9 cellular contexts compared by ENCODE assay signal in the genomic region with DNA sequence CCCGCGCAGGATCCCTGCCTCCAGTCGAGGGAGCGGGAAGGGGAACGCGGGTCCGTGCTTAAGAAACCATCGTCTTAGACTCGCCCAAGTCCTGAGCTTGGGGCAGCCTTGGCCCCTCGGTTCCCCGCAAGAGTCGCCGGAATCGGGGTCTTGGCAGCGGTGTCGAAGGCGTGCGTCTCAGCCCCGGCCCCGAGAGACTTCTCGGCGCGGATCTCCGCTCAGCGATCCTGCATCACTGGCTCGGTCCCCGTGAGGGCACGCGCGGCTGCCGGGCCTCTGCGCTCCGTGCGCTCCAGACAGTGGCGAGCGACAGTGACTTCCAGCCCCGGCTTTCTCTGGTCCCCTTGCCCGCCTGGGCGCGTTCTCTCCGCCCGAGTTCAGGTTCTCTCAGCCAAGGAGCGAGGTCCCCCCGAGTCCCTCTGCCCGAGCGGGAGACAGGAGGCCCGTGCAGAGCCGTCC. TPM values are rescaled to one million over a fixed set of nuclear protein-coding genes. Genes with fewer than 3 reads are reported as not detected.
DNase-seq lines count a peak whose midpoint lies in the region; ATAC-seq and TF ChIP-seq lines count a peak whose summit lies in the region.
"Had no signal": no experiment of that assay in that cellular context is flagged by ENCODE, and none has a peak within 500 bp of the region (broad histone marks: within the 10 kb centered on the region; RNA-seq: fewer than 3 reads in every experiment).

No MANE protein-coding gene starts in this region.

- H3K4me3 Mint-ChIP-seq in nephron progenitor cell: peak overlapping the region; percentile 79
- no peak overlapping the region for H3K4me3 Mint-ChIP-seq in CD4-positive, alpha-beta T cell

- H3K27ac ChIP-seq in RWPE1 (peak overlapping the region; percentile 65), esophagus muscularis mucosa (replicated peaks in 1 of 4) (peak overlapping the region; percentile 62 to 72 (median 68))
- no peak overlapping the region for H3K27ac ChIP-seq in CD4-positive, alpha-beta T cell (ENCODE audit: low read depth, low read length)

- peak overlapping the region; percentile 54 to 62 (median 58) for H3K4me3 ChIP-seq in esophagus muscularis mucosa

- WGBS in esophagus muscularis mucosa: under 1% methylated on average over 20 of the region's 48 CpGs

- no peak for ATAC-seq in activated CD4-positive, CD25-positive, alpha-beta regulatory T cell treated with anti-CD3 and anti-CD28 coated beads, Interleukin-2, amount 50 U/mL, for 24 hours
- ATAC-seq in CD4-positive, alpha-beta T cell (ENCODE audit: poor library complexity): no peak
- ATAC-seq in GM21528 (IDR thresholded peaks at IDR 0.05; ENCODE audit: low FRiP score, unreplicated experiment): no peak

- peaks cover 7% of the 10 kb centered on the region for H3K27me3 Mint-ChIP-seq in nephron progenitor cell (ENCODE audit: low read depth, poor library complexity)
- H3K27me3 Mint-ChIP-seq in CD4-positive, alpha-beta T cell: peaks cover 70% of the 10 kb centered on the region

- CTCF ChIA-PET in RWPE1 (lab: Yijun Ruan, JAX): interaction anchor here (0.6 to 1.4 kb wide), 2 partner anchors 701 to 940 kb away, joined by 3 to 4 read pairs; no protein-coding TSS in a partner anchor
- CTCF ChIA-PET in CD4-positive, alpha-beta T cell (lab: Charles Lee): no interaction called here

- intact Hi-C loops in esophagus muscularis mucosa (cut with DNase I): no loop called here
- intact Hi-C loops in CD4-positive, alpha-beta T cell (cut with DNase I, micrococcal nuclease): no loop called here

- peaks cover 52% of the 10 kb centered on the region for H3K4me1 Mint-ChIP-seq in nephron progenitor cell
- H3K4me1 Mint-ChIP-seq in CD4-positive, alpha-beta T cell (ENCODE audit: low read depth): peaks cover 13% of the 10 kb centered on the region

- no peaks in the 10 kb centered on the region for H3K9me3 ChIP-seq in esophagus muscularis mucosa
- no peaks in the 10 kb centered on the region for H3K9me3 ChIP-seq in CD4-positive, alpha-beta T cell (ENCODE audit: control insufficient read depth, low read length)

- TF ChIP-seq POLR2A in esophagus muscularis mucosa (IDR thresholded peaks at IDR 0.05; ENCODE audit: low read depth): no peak

- H3K27me3 ChIP-seq in esophagus muscularis mucosa: peaks cover 0 to 84% (median 29%) of the 10 kb centered on the region in 4 donors
- peaks cover 51% of the 10 kb centered on the region for H3K27me3 ChIP-seq in CD4-positive, alpha-beta T cell (ENCODE audit: control insufficient read depth, insufficient read depth, low read length)

- H3K36me3 ChIP-seq in esophagus muscularis mucosa: no peaks in the 10 kb centered on the region

- DNase-seq in AG20443 (ENCODE audit: low spot score): peak; percentile 52
- peak; percentile 9 for DNase-seq in RWPE1 (ENCODE audit: low spot score)
- no peak for DNase-seq in esophagus muscularis mucosa (ENCODE audit: extremely low spot score)
- no peak for DNase-seq in nephron progenitor cell
- no peak for DNase-seq in RKO (ENCODE audit: low spot score)
- DNase-seq in CD4-positive, alpha-beta T cell: no peak
- DNase-seq: NCI-H146 had no signal

- H3K27ac Mint-ChIP-seq in nephron progenitor cell: no peak overlapping the region
- H3K27ac Mint-ChIP-seq in CD4-positive, alpha-beta T cell: no peak overlapping the region

- TF ChIP-seq CTCF in RWPE1 (conservative IDR thresholded peaks at IDR 0.05; ENCODE audit: low read depth) (no peak), esophagus muscularis mucosa (IDR thresholded peaks at IDR 0.05) (no peak), nephron progenitor cell (IDR thresholded peaks at IDR 0.05) (no peak)
- no peak for TF ChIP-seq CTCF in CD4-positive, alpha-beta T cell (IDR thresholded peaks at IDR 0.05)

- H3K4me1 ChIP-seq in esophagus muscularis mucosa: peaks cover 12 to 23% (median 21%) of the 10 kb centered on the region in 4 donors

- peaks cover 21% of the 10 kb centered on the region for H3K9me3 Mint-ChIP-seq in nephron progenitor cell
- no peaks in the 10 kb centered on the region for H3K9me3 Mint-ChIP-seq in CD4-positive, alpha-beta T cell

- POLR2A ChIA-PET in RWPE1 (lab: Yijun Ruan, JAX; ENCODE audit: low non-redundant PET): no interaction called here
- POLR2A ChIA-PET in CD4-positive, alpha-beta T cell (lab: Charles Lee): no interaction called here

- H3K36me3 Mint-ChIP-seq in nephron progenitor cell (ENCODE audit: low read depth): peaks cover 18% of the 10 kb centered on the region
- no peaks in the 10 kb centered on the region for H3K36me3 Mint-ChIP-seq in CD4-positive, alpha-beta T cell (ENCODE audit: low read depth)

- no peak for TF ChIP-seq EP300 in esophagus muscularis mucosa (IDR thresholded peaks at IDR 0.05)

RNA-seq across cellular contexts. Expression of a gene that starts 0.4 kb away (rescaled TPM):
- 10 to 100 TPM in 1 of 4 donors, 1 to 10 TPM in 3; 5.7 to 10.4 (median 7.7) TPM for total RNA-seq in esophagus muscularis mucosa
- total RNA-seq in CD4-positive, alpha-beta T cell: 1 to 10 TPM in 1 of 2 experiments, under 1 TPM in 1; 0.22 to 1.2 TPM

Comparison
In these comparisons a context has a peak if more than half of its experiments do, and no peak if none do; other contexts are left out.
1. DNase-seq: peak in AG20443 (single experiment) and RWPE1 (single experiment); none in esophagus muscularis mucosa (single experiment), nephron progenitor cell (single experiment), RKO (single experiment) and CD4-positive, alpha-beta T cell (0 of 10).